ENCODE assay signal across 14 cellular contexts in genomic region chr5:10445352-10445751, GRCh38. TPM values are rescaled to one million over a fixed set of nuclear protein-coding genes. Genes with fewer than 3 reads are reported as not detected.
A peak's percentile ranks its signal among the peaks of the same experiment; 100 is the strongest.
DNase-seq lines count a peak whose midpoint lies in the region; ATAC-seq, FAIRE-seq and TF ChIP-seq lines count a peak whose summit lies in the region.
"Had no signal": no experiment of that assay in that cellular context is flagged by ENCODE, and none has a peak within 500 bp of the region (broad histone marks: within the 10 kb centered on the region; RNA-seq: fewer than 3 reads in every experiment).

No MANE protein-coding gene starts in this region.

- peak overlapping the region; percentile 45; the same call in 1 of the 2 replicates for H3K27ac ChIP-seq in BLaER1
- no peak overlapping the region for H3K27ac ChIP-seq in DOHH2 (ENCODE audit: low read depth, low read length)
- H3K27ac ChIP-seq in GM12878 (ENCODE audit: control insufficient read depth, insufficient read depth): no peak overlapping the region
- no peak overlapping the region for H3K27ac ChIP-seq in HepG2 (ENCODE audit: extremely low read length, insufficient read depth, low read length)
- H3K27ac ChIP-seq: esophagus squamous epithelium had no signal

- H3K4me1 ChIP-seq in BLaER1 (peaks cover 55% of the 10 kb centered on the region), DOHH2 (ENCODE audit: control insufficient read depth, low read length) (peaks cover 29% of the 10 kb centered on the region), GM12878 (ENCODE audit: control insufficient read depth, insufficient read depth, low read length) (peaks cover 10% of the 10 kb centered on the region), HepG2 (ENCODE audit: insufficient read depth, low read length) (peaks cover 23% of the 10 kb centered on the region)

- ATAC-seq in GM12878 (no peak), GM19463 (IDR thresholded peaks at IDR 0.05; ENCODE audit: unreplicated experiment) (no peak), HG03108 (IDR thresholded peaks at IDR 0.05; ENCODE audit: unreplicated experiment) (no peak), HepG2 (no peak)
- ATAC-seq: sciatic nerve had no signal

- no peaks in the 10 kb centered on the region for H3K9me2 ChIP-seq in DOHH2 (replicated peaks; ENCODE audit: control insufficient read depth, low read length)

- no peak overlapping the region for H3K27ac Mint-ChIP-seq in chondrocyte (ENCODE audit: unreplicated experiment)

- POLR2A ChIA-PET in GM12878 (lab: Charles Lee): no interaction called here
- POLR2A ChIA-PET in HepG2 (lab: Yijun Ruan, JAX): no interaction called here

- 0 out of 2 replicates have a peak, but pooled peaks cover 16% of the 10 kb centered on the region for H4K20me1 ChIP-seq in BLaER1
- no peaks in the 10 kb centered on the region for H4K20me1 ChIP-seq in DOHH2 (ENCODE audit: control insufficient read depth, insufficient read depth, low read depth, low read length)
- no peaks in the 10 kb centered on the region for H4K20me1 ChIP-seq in GM12878 (ENCODE audit: control insufficient read depth, insufficient read depth)
- no peaks in the 10 kb centered on the region for H4K20me1 ChIP-seq in HepG2 (ENCODE audit: insufficient read depth, low read length)

- H3K4me3 Mint-ChIP-seq in chondrocyte (ENCODE audit: unreplicated experiment): no peak overlapping the region
- H3K4me3 Mint-ChIP-seq: neural crest cell had no signal

- H3K4me1 Mint-ChIP-seq in chondrocyte (ENCODE audit: low read depth): peaks cover 13% of the 10 kb centered on the region

- H2AFZ ChIP-seq in GM12878 (ENCODE audit: control insufficient read depth, low read depth, low read length) (no peak overlapping the region), HepG2 (ENCODE audit: low read length) (no peak overlapping the region)

- intact Hi-C loops in GM12878 (cut with micrococcal nuclease; ENCODE audit: unreplicated experiment) (no loop called here), HepG2 (cut with micrococcal nuclease; ENCODE audit: unreplicated experiment) (no loop called here)

- H3K79me2 ChIP-seq in DOHH2 (ENCODE audit: control insufficient read depth, low read length): no peaks in the 10 kb centered on the region
- no peaks in the 10 kb centered on the region for H3K79me2 ChIP-seq in GM12878 (ENCODE audit: control insufficient read depth, insufficient read depth, low read length)
- no peaks in the 10 kb centered on the region for H3K79me2 ChIP-seq in HepG2 (ENCODE audit: insufficient read depth, low read length)

- H3K36me3 Mint-ChIP-seq in chondrocyte (ENCODE audit: low read depth): no peaks in the 10 kb centered on the region

- CTCF ChIA-PET in GM12878 (lab: Yijun Ruan, JAX) (interaction anchor here (1.9 to 2.8 kb wide), 2 partner anchors 182 to 245 kb away, joined by 7 read pairs; no protein-coding TSS in a partner anchor), HepG2 (lab: Yijun Ruan, JAX; ENCODE audit: low intra/inter-chr PET ratio, low total read pairs) (no interaction called here)

- no peaks in the 10 kb centered on the region for H3K9me3 Mint-ChIP-seq in chondrocyte (ENCODE audit: low read depth)
- H3K9me3 Mint-ChIP-seq: neural crest cell had no signal

- BruUV-seq in GM12878 (replicated peaks; lab: Mats Ljungman, UMichigan) (no TSS peak), HepG2 (replicated peaks; lab: Mats Ljungman, UMichigan) (no TSS peak)

- in situ Hi-C loops in GM12878 (cut with MboI): no loop called here
- in situ Hi-C loops in HepG2 (cut with HindIII; ENCODE audit: extremely low pct_ligation_motif_present, low pct_unique_long_range_greater_than_20kb): no loop called here

- 0 out of 2 replicates have a peak, but pooled peaks cover 5% of the 10 kb centered on the region for H3F3A ChIP-seq in DOHH2 (ENCODE audit: control insufficient read depth, insufficient read depth)

- peak; percentile 18 for FAIRE-seq in GM12878 (lab: Jason Lieb, UNC)
- FAIRE-seq in HepG2 (lab: Jason Lieb, UNC): no peak
- FAIRE-seq: H1 had no signal

- H3K9me3 ChIP-seq in BLaER1: no peaks in the 10 kb centered on the region; the same call in 1 of the 2 replicates
- no peaks in the 10 kb centered on the region for H3K9me3 ChIP-seq in DOHH2 (ENCODE audit: control insufficient read depth, insufficient read depth, low read length)
- no peaks in the 10 kb centered on the region for H3K9me3 ChIP-seq in GM12878 (replicated peaks; ENCODE audit: control insufficient read depth, insufficient read depth, low read length)
- no peaks in the 10 kb centered on the region for H3K9me3 ChIP-seq in HepG2 (ENCODE audit: low read length)
- H3K9me3 ChIP-seq: esophagus squamous epithelium had no signal

- H3K36me3 ChIP-seq in BLaER1: no peaks in the 10 kb centered on the region
- H3K36me3 ChIP-seq in DOHH2 (ENCODE audit: control insufficient read depth, low read length): no peaks in the 10 kb centered on the region
- H3K36me3 ChIP-seq in GM12878 (ENCODE audit: control insufficient read depth in 2 of 2, insufficient read depth in 2 of 2, low read length in 1 of 2): no peaks in the 10 kb centered on the region
- no peaks in the 10 kb centered on the region for H3K36me3 ChIP-seq in HepG2 (replicated peaks in 1 of 2; ENCODE audit: control insufficient read depth in 1 of 2, insufficient read depth in 2 of 2, low read length in 2 of 2)
- H3K36me3 ChIP-seq: esophagus squamous epithelium had no signal

- peak; percentile 31 for DNase-seq in SKM-1 (lab: John Stamatoyannopoulos, UW; ENCODE audit: unreplicated experiment)
- no peak for DNase-seq in GM12878 (ENCODE audit: low read depth, low spot score)
- DNase-seq in chondrocyte (ENCODE audit: low spot score): no peak
- DNase-seq in HepG2 (ENCODE audit: low spot score): no peak
- DNase-seq: esophagus squamous epithelium; NK-92 treated with Interleukin-12 subunit alpha and Interleukin-12 subunit beta, amount 100 ng/mL, for 24 hours had no signal

- TF ChIP-seq RAD21 in GM12878 (IDR thresholded peaks at IDR 0.05; ENCODE audit: insufficient read depth, low read depth, low read length) (no peak), HepG2 (CRISPR knock-in tag; IDR thresholded peaks at IDR 0.05) (no peak)

- no peak overlapping the region for H3K9ac ChIP-seq in BLaER1
- no peak overlapping the region for H3K9ac ChIP-seq in GM12878 (ENCODE audit: control insufficient read depth, insufficient read depth, low read length)
- no peak overlapping the region for H3K9ac ChIP-seq in HepG2 (ENCODE audit: insufficient read depth, low read depth, low read length)

- peak overlapping the region; percentile 37; the same call in 1 of the 2 replicates for H3K4me3 ChIP-seq in BLaER1
- H3K4me3 ChIP-seq in DOHH2 (ENCODE audit: low read length): peak overlapping the region; percentile 42; the same call in 1 of the 2 replicates
- no peak overlapping the region for H3K4me3 ChIP-seq in GM12878
- H3K4me3 ChIP-seq in HepG2 (replicated peaks in 1 of 3; ENCODE audit: insufficient read depth in 1 of 3, low read depth in 2 of 3, low read length in 3 of 3): no peak overlapping the region
- H3K4me3 ChIP-seq: esophagus squamous epithelium had no signal

- TF ChIP-seq EP300 in GM12878 (IDR thresholded peaks at IDR 0.05; ENCODE audit: borderline replicate concordance in 1 of 2, control insufficient read depth in 1 of 2, low read depth in 2 of 2, low read length in 2 of 2) (no peak), HepG2 (IDR thresholded peaks at IDR 0.05; ENCODE audit: low read depth in 2 of 2, low read length in 2 of 2) (no peak), HepG2 (CRISPR knock-in tag; IDR thresholded peaks at IDR 0.05; ENCODE audit: borderline replicate concordance) (no peak)

- SMC1A ChIA-PET in GM12878 (lab: Charles Lee; ENCODE audit: uncharacterized antibody, unreplicated experiment): interaction anchor here (1.1 to 2.2 kb wide), 2 partner anchors 183 to 244 kb away, joined by 3 to 7 read pairs; no protein-coding TSS in a partner anchor

- WGBS in GM12878 (ENCODE audit: insufficient coverage, insufficient replicate concordance, low lambda C conversion rate, missing lambda C conversion rate): 34% methylated on average over 8 of the region's 8 CpGs
- 39% methylated on average over 8 of the region's 8 CpGs for WGBS in HepG2 (ENCODE audit: low lambda C conversion rate)

- TF ChIP-seq POLR2A in GM12878 (IDR thresholded peaks at IDR 0.05; ENCODE audit: low read depth, low read length) (no peak), HepG2 (IDR thresholded peaks at IDR 0.05; ENCODE audit: insufficient read depth in 1 of 2, low read depth in 2 of 2, low read length in 2 of 2) (no peak)

- RAD21 ChIA-PET in GM12878 (lab: Charles Lee; ENCODE audit: unreplicated experiment): interaction anchor here (1.5 to 2.0 kb wide), 2 partner anchors 8 to 182 kb away, joined by 5 to 6 read pairs; no protein-coding TSS in a partner anchor

- H3K4me2 ChIP-seq in BLaER1 (peak overlapping the region; percentile 81), DOHH2 (ENCODE audit: low read length) (peak overlapping the region; percentile 46), GM12878 (ENCODE audit: control insufficient read depth, insufficient read depth) (peak overlapping the region; percentile 13; the same call in 1 of the 2 replicates), HepG2 (ENCODE audit: low read depth, low read length) (no peak overlapping the region)

- H3K27me3 ChIP-seq in BLaER1 (peaks cover 32% of the 10 kb centered on the region), DOHH2 (ENCODE audit: control insufficient read depth, low read length) (peaks cover 14% of the 10 kb centered on the region), GM12878 (replicated peaks in 1 of 2; ENCODE audit: control insufficient read depth in 2 of 2, insufficient read depth in 2 of 2, low read length in 1 of 2) (peaks cover 0 to 6% of the 10 kb centered on the region in 2 experiments; a peak in 2 of 4 replicates), HepG2 (ENCODE audit: control insufficient read depth in 1 of 2, insufficient read depth in 2 of 2, low read length in 2 of 2) (peaks cover 0 to 15% of the 10 kb centered on the region in 2 experiments; a peak in 3 of 5 replicates)

- no peak for TF ChIP-seq CTCF in DOHH2 (IDR thresholded peaks at IDR 0.05; ENCODE audit: low read depth, low read length, poor library complexity, severe bottlenecking)
- no peak for TF ChIP-seq CTCF in GM12878 (IDR thresholded peaks at IDR 0.05 in 2 of 3, conservative IDR thresholded peaks at IDR 0.05 in 1 of 3; ENCODE audit: control insufficient read depth in 2 of 3, extremely low read depth in 1 of 3, insufficient read depth in 1 of 3, low read depth in 3 of 3, low read length in 3 of 3)
- TF ChIP-seq CTCF in chondrocyte (IDR thresholded peaks at IDR 0.05): no peak
- no peak for TF ChIP-seq CTCF in HepG2 (CRISPR knock-in tag; IDR thresholded peaks at IDR 0.05)

- peaks cover 2% of the 10 kb centered on the region for H3K27me3 Mint-ChIP-seq in chondrocyte (ENCODE audit: low read depth)

RNA-seq across cellular contexts. Expression of gene ROPN1L, which starts 3.7 kb away (rescaled TPM):
- not detected in 2 replicates for total RNA-seq in GM12878 (2013; cell fraction: nucleolus; rRNA removed)
- total RNA-seq in GM12878 (2014; rRNA removed) (not detected in 2 replicates), GM12878 (2014; rRNA removed; fragmentation: Illumina TruSeq; extraction: Trizol) (not detected in 2 replicates), GM12878 (2021) (0.38 TPM in 1 of 2 replicates, not detected in the other), chondrocyte (0.37 to 0.64 TPM (median 0.39 TPM) in 3 replicates), HepG2 (2016; rRNA removed; fragmentation: Illumina TruSeq; extraction: Trizol) (not detected in 2 replicates)
- polyA plus RNA-seq in GM12878 (2011; ENCODE audit: low read depth): not detected
- polyA plus RNA-seq in GM12878 (2011; rRNA removed) (0.07 TPM in 1 of 2 replicates, not detected in the other), GM12878 (2014; fragmentation: Illumina TruSeq; extraction: Trizol) (not detected in 2 replicates), GM12878 (2014; fragmentation: Nextera tagmentation; extraction: Ambion mirVana) (not detected), GM12878 (2014; rRNA removed) (0.28 TPM in 1 of 2 replicates, not detected in the other), GM12878 (2016; fragmentation: Nextera tagmentation; extraction: Ambion mirVana) (under 1 TPM in 1 of 2 experiments, not detected in 1; 0.16 TPM), HepG2 (2011; rRNA removed) (0.08 TPM in 1 of 2 replicates, not detected in the other)
- 0.04 TPM in 1 of 2 replicates, not detected in the other for polyA plus RNA-seq in GM12878 (2011; cell fraction: cytosol; rRNA removed)
- 0.09 and 0.20 TPM in 2 replicates for polyA plus RNA-seq in GM12878 (2011; cell fraction: nucleus; rRNA removed)
- polyA plus RNA-seq in GM12878 (2012): not detected in 2 replicates
- 0.41 TPM in 1 of 2 replicates, not detected in the other for polyA minus RNA-seq in GM12878 (2011; rRNA and poly(A)+ RNA removed)
- polyA minus RNA-seq in GM12878 (2011; cell fraction: cytosol; rRNA and poly(A)+ RNA removed): not detected in 2 replicates
- polyA minus RNA-seq in GM12878 (2011; cell fraction: nucleus; rRNA and poly(A)+ RNA removed): 0.60 and 1.6 TPM in 2 replicates
- not detected in 2 replicates for total RNA-seq in HepG2 (2016; cell fraction: cytosol; rRNA removed; fragmentation: Illumina TruSeq; extraction: Trizol; ENCODE audit: low read depth)
- total RNA-seq in HepG2 (2016; cell fraction: insoluble cytoplasmic fraction; rRNA removed; fragmentation: Illumina TruSeq; extraction: Trizol): not detected in 2 replicates
- not detected in 2 replicates for total RNA-seq in HepG2 (2016; cell fraction: membrane; rRNA removed; fragmentation: Illumina TruSeq; extraction: Trizol)
- not detected in 2 replicates for total RNA-seq in HepG2 (2016; cell fraction: nucleus; rRNA removed; fragmentation: Illumina TruSeq; extraction: Trizol)
- polyA plus RNA-seq in HepG2 (2011; cell fraction: cytosol; rRNA removed): 0.11 TPM in 1 of 2 replicates, not detected in the other
- 0.14 and 0.66 TPM in 2 replicates for polyA plus RNA-seq in HepG2 (2011; cell fraction: nucleus; rRNA removed)
- not detected in 2 replicates for polyA plus RNA-seq in HepG2 (2012)
- not detected in 2 replicates for polyA plus RNA-seq in HepG2 (2016; cell fraction: cytosol; fragmentation: Illumina TruSeq; extraction: Trizol; ENCODE audit: low read depth)
- polyA plus RNA-seq in HepG2 (2016; cell fraction: insoluble cytoplasmic fraction; fragmentation: Illumina TruSeq; extraction: Trizol; ENCODE audit: low read depth): not detected in 2 replicates
- polyA plus RNA-seq in HepG2 (2016; cell fraction: membrane; fragmentation: Illumina TruSeq; extraction: Trizol; ENCODE audit: low read depth): not detected in 2 replicates
- polyA plus RNA-seq in HepG2 (2016; cell fraction: nucleus; fragmentation: Illumina TruSeq; extraction: Trizol; ENCODE audit: insufficient read depth, low read depth): not detected in 2 replicates
- 0.23 and 0.62 TPM in 2 replicates for polyA minus RNA-seq in HepG2 (2011; rRNA and poly(A)+ RNA removed; ENCODE audit: low replicate concordance)
- polyA minus RNA-seq in HepG2 (2011; cell fraction: cytosol; rRNA and poly(A)+ RNA removed): not detected in 2 replicates
- polyA minus RNA-seq in HepG2 (2011; cell fraction: nucleus; rRNA and poly(A)+ RNA removed): 0.99 and 1.3 TPM in 2 replicates
- total RNA-seq: G401 had no signal

Comparison
In these comparisons a context has a peak if more than half of its experiments do, and no peak if none do; other contexts are left out.
1. H3K4me3 ChIP-seq: peak in BLaER1 (single experiment) and DOHH2 (single experiment); none in GM12878 (single experiment) and HepG2 (0 of 3).